ENCODE assay signal across 33 cellular contexts in genomic region chr11:88819616-88820015, GRCh38.
"Had no signal": no experiment of that assay in that cellular context is flagged by ENCODE, and none has a peak within 500 bp of the region (broad histone marks: within the 10 kb centered on the region; RNA-seq: fewer than 3 reads in every experiment).

No MANE protein-coding gene starts in this region.

- DNase-seq: Karpas-422, Kasumi-1, MG63, MM.1S, MV-4-11, NCI-H1048, NCI-H1092, NCI-H1092 treated with DMSO at 0.1 percent for 48 hours, NCI-H1105, NCI-H1105 treated with DMSO at 0.1 percent for 48 hours, NCI-H1417, NCI-H1417 treated with DMSO at 0.1 percent for 48 hours, NCI-H1436, NCI-H1436 treated with DMSO at 0.1 percent for 48 hours, NCI-H146, NCI-H1694, NCI-H1694 treated with DMSO at 0.1 percent for 48 hours, NCI-H187, NCI-H187 treated with DMSO at 0.1 percent for 48 hours, NCI-H1930, NCI-H2029, NCI-H2029 treated with DMSO at 0.1 percent for 48 hours, NCI-H2081, NCI-H2081 treated with DMSO at 0.1 percent for 48 hours, NCI-H2107, NCI-H2171, NCI-H2171 treated with DMSO at 0.1 percent for 48 hours, NCI-H2227 treated with DMSO at 0.1 percent for 48 hours, NCI-H226, NCI-H345, NCI-H446, NCI-H446 treated with DMSO at 0.1 percent for 48 hours, NCI-H510A had no signal
